In the genomic region with DNA sequence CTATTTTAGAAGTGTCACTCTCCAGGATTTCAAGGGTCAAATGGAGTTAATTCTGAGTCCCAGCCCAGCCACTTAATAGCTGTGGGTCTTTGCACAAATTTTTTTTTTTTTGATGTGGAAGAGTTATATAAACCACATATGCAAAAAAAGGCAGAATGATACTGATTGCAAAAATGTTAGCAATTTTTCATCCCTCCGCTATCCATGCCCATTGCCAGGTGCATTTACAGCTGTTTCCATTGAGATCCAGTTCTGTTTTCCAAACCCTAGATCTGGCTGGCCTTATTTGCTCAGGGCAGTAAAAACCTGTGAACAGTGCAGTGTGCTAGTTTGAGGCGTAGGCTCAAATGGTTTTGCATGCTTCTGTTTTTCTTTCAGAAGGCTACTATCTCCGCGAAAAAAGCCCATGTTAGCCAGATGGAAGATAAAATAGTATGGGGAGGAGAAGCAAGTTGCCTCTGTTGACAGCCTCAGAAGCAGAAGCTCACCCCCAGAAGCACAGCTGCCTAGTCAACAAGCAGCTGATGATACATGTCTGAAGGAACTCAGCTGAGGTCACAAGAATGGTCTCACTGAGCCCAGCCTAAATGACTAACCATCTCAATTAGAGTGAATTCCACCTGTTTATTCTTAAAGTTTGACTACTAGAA, we compare ENCODE assay signal across 11 cellular contexts. TPM values are rescaled to one million over a fixed set of nuclear protein-coding genes. Genes with fewer than 3 reads are reported as not detected.
DNase-seq lines count a peak whose midpoint lies in the region; ATAC-seq and TF ChIP-seq lines count a peak whose summit lies in the region.
"Had no signal": no experiment of that assay in that cellular context is flagged by ENCODE, and none has a peak within 500 bp of the region (broad histone marks: within the 10 kb centered on the region; RNA-seq: fewer than 3 reads in every experiment).

No MANE protein-coding gene starts in this region.

- no peaks in the 10 kb centered on the region for H3K9me2 ChIP-seq in SU-DHL-6 (replicated peaks; ENCODE audit: insufficient read depth, low read length)

- H3F3A ChIP-seq in SU-DHL-6 (ENCODE audit: insufficient read depth): no peaks in the 10 kb centered on the region

- ATAC-seq in left ventricle myocardium superior (no peak), GM21528 (IDR thresholded peaks at IDR 0.05; ENCODE audit: low FRiP score, unreplicated experiment) (no peak)

- no peaks in the 10 kb centered on the region for H3K36me3 ChIP-seq in cardiac muscle cell
- H3K36me3 ChIP-seq in SU-DHL-6 (ENCODE audit: low read length): 0 out of 2 replicates have a peak, but pooled peaks cover 2% of the 10 kb centered on the region

- H4K20me1 ChIP-seq in SU-DHL-6 (ENCODE audit: low read depth, low read length): 0 out of 2 replicates have a peak, but pooled peaks cover 5% of the 10 kb centered on the region

- no peak overlapping the region for H3K4me3 ChIP-seq in cardiac muscle cell
- no peak overlapping the region for H3K4me3 ChIP-seq in SU-DHL-6 (ENCODE audit: insufficient read depth, low read length, poor library complexity, severe bottlenecking)

- H3K4me1 ChIP-seq in cardiac muscle cell (ENCODE audit: low read depth): peaks cover 4% of the 10 kb centered on the region

- intact Hi-C loops in left ventricle myocardium superior (cut with micrococcal nuclease): no loop called here

- H3K27me3 ChIP-seq in cardiac muscle cell (no peaks in the 10 kb centered on the region), SU-DHL-6 (ENCODE audit: low read length) (no peaks in the 10 kb centered on the region)

- peak overlapping the region; percentile 75 for H3K9ac ChIP-seq in SU-DHL-6 (ENCODE audit: low read length)

- peaks cover 39% of the 10 kb centered on the region for H3K79me2 ChIP-seq in SU-DHL-6 (ENCODE audit: insufficient read depth, low read length)

- H3K4me2 ChIP-seq in SU-DHL-6 (ENCODE audit: low read depth, low read length, poor library complexity, severe bottlenecking): peak overlapping the region; percentile 63

- no peaks in the 10 kb centered on the region for H3K9me3 ChIP-seq in cardiac muscle cell (ENCODE audit: low read depth)
- H3K9me3 ChIP-seq in SU-DHL-6 (ENCODE audit: insufficient read depth, low read length): no peaks in the 10 kb centered on the region

- H2AFZ ChIP-seq in SU-DHL-6 (ENCODE audit: low read depth, low read length, severe bottlenecking): peak overlapping the region; percentile 82

- H3K27ac ChIP-seq in cardiac muscle cell (peak overlapping the region; percentile 92), SU-DHL-6 (ENCODE audit: low read depth, low read length) (no peak overlapping the region)

- TF ChIP-seq CTCF in cardiac muscle cell (IDR thresholded peaks at IDR 0.05; ENCODE audit: low read depth, low read length) (no peak), SU-DHL-6 (IDR thresholded peaks at IDR 0.05; ENCODE audit: insufficient read depth, low read length, poor library complexity, severe bottlenecking) (no peak)

- DNase-seq in cardiac muscle cell (ENCODE audit: low read depth in 1 of 2, low spot score in 1 of 2) (no peak), left ventricle myocardium superior (no peak), kidney tubule cell (ENCODE audit: low spot score) (peak; percentile 65), NCI-H2107 treated with DMSO at 0.1 percent for 48 hours (lab: John Stamatoyannopoulos, UW; ENCODE audit: unreplicated experiment) (no peak), cortex of kidney (lab: John Stamatoyannopoulos, UW) (no peak)
- DNase-seq in stimulated activated CD4-positive, alpha-beta T cell treated with anti-CD3 and anti-CD28 coated beads, Interleukin-2, amount 100 ng/mL, for 48 hours: no peak
- DNase-seq: activated gamma-delta T cell treated with Interleukin-2 at 50 U/mL for 16 hours, Calu3, T-helper 9 cell had no signal

RNA-seq across cellular contexts. Expression of a gene that starts 1.0 kb away (rescaled TPM):
- total RNA-seq in cardiac muscle cell (10.3 and 18.3 TPM in 2 replicates), left ventricle myocardium superior (4.8 TPM)
- polyA plus RNA-seq in cardiac muscle cell: 10.1 and 10.4 TPM in 2 replicates
